In the genomic region with DNA sequence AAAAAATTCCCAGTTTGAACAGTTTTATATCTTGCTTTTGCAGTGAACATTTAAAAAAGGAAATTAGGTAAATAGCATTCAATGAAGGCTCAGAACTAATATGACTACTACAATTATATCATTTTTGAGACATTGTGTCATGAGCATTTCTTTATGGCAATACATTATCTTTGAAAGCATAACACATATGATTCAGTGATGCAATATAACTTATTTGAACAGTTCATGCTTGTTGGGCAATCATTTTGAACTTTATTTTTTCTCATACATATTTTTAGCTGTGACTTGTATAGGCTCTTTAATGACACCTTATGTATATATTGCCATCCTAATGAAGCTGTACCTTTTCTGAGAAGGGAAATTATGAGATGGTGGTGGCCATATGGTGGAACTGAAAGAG, we compare ENCODE assay signal across 16 cellular contexts.
DNase-seq lines count a peak whose midpoint lies in the region; ATAC-seq, FAIRE-seq and TF ChIP-seq lines count a peak whose summit lies in the region.
"Had no signal": no experiment of that assay in that cellular context is flagged by ENCODE, and none has a peak within 500 bp of the region (broad histone marks: within the 10 kb centered on the region; RNA-seq: fewer than 3 reads in every experiment).

No MANE protein-coding gene starts in this region.

- TF ChIP-seq POLR2A in A549 (IDR thresholded peaks at IDR 0.05; ENCODE audit: low read length) (no peak), H54 (IDR thresholded peaks at IDR 0.05; ENCODE audit: low read depth, low read length) (no peak)

- H3K4me1 ChIP-seq in A549 (no peaks in the 10 kb centered on the region), RWPE2 (ENCODE audit: insufficient read depth, poor library complexity, severe bottlenecking) (no peaks in the 10 kb centered on the region), HAP-1 (no peaks in the 10 kb centered on the region)
- H3K4me1 ChIP-seq: BLaER1 had no signal

- H3K27ac Mint-ChIP-seq in glutamatergic neuron (ENCODE audit: unreplicated experiment), result no peak overlapping the region
- H3K27ac Mint-ChIP-seq: CD8-positive, alpha-beta T cell; H9 had no signal

- in situ Hi-C loops in HAP-1 (cut with MboI; ENCODE audit: low sequenced_read_pairs), result no loop called here

- no peaks in the 10 kb centered on the region for H3K9me3 Mint-ChIP-seq in glutamatergic neuron (ENCODE audit: unreplicated experiment)
- H3K9me3 Mint-ChIP-seq: CD8-positive, alpha-beta T cell; H9 had no signal

- no peaks in the 10 kb centered on the region for H3K27me3 Mint-ChIP-seq in glutamatergic neuron (ENCODE audit: unreplicated experiment)

- POLR2A ChIA-PET in A549 (lab: Yijun Ruan, JAX), result no interaction called here

- no peak overlapping the region for H3K4me3 ChIP-seq in A549
- H3K4me3 ChIP-seq in RWPE2 (ENCODE audit: severe bottlenecking), result no peak overlapping the region
- no peak overlapping the region for H3K4me3 ChIP-seq in bronchial epithelial cell (ENCODE audit: low read depth, low read length)
- no peak overlapping the region for H3K4me3 ChIP-seq in fibroblast of pulmonary artery (replicated peaks; ENCODE audit: low read depth, low read length)
- H3K4me3 ChIP-seq in HAP-1, result no peak overlapping the region
- H3K4me3 ChIP-seq: BLaER1 had no signal

- no peak for TF ChIP-seq RAD21 in A549 (conservative IDR thresholded peaks at IDR 0.05 in 1 of 2, IDR thresholded peaks at IDR 0.05 in 1 of 2)

- no peak for DNase-seq in A549 (ENCODE audit: low read depth in 1 of 2, low spot score in 1 of 2)
- no peak for DNase-seq in RWPE2 (ENCODE audit: low spot score)
- peak; percentile 56 for DNase-seq in bronchial epithelial cell (ENCODE audit: low read depth)
- peak; percentile 51 for DNase-seq in fibroblast of pulmonary artery (ENCODE audit: low read depth)
- DNase-seq in glutamatergic neuron, result no peak
- no peak for DNase-seq in HAP-1 (ENCODE audit: low spot score in 2 of 2)
- no peak for DNase-seq in H54 (ENCODE audit: insufficient read length, low spot score)
- DNase-seq in NCI-H1694 treated with DMSO at 0.1 percent for 48 hours (lab: John Stamatoyannopoulos, UW), result no peak
- DNase-seq: Calu3; CD8-positive, alpha-beta T cell; DMS79 treated with DMSO at 0.1 percent for 48 hours; GF-D8; GOT3; H9 had no signal

- H3K36me3 ChIP-seq in RWPE2 (ENCODE audit: low read depth), result no peaks in the 10 kb centered on the region
- no peaks in the 10 kb centered on the region for H3K36me3 ChIP-seq in bronchial epithelial cell (ENCODE audit: control insufficient read depth, insufficient read depth, low read length)
- no peaks in the 10 kb centered on the region for H3K36me3 ChIP-seq in HAP-1 (replicated peaks)
- H3K36me3 ChIP-seq: BLaER1 had no signal

- no peak overlapping the region for H3K4me2 ChIP-seq in A549
- H3K4me2 ChIP-seq: BLaER1 had no signal

- H3K9me3 ChIP-seq in A549 (no peaks in the 10 kb centered on the region), RWPE2 (ENCODE audit: severe bottlenecking) (no peaks in the 10 kb centered on the region), HAP-1 (no peaks in the 10 kb centered on the region)
- H3K9me3 ChIP-seq: BLaER1 had no signal

- no peaks in the 10 kb centered on the region for H3K36me3 Mint-ChIP-seq in glutamatergic neuron (ENCODE audit: unreplicated experiment)
- H3K36me3 Mint-ChIP-seq: CD8-positive, alpha-beta T cell had no signal

- H3K27ac ChIP-seq in A549, result no peak overlapping the region
- H3K27ac ChIP-seq in RWPE2 (ENCODE audit: poor library complexity, severe bottlenecking), result no peak overlapping the region
- H3K27ac ChIP-seq: 22Rv1, BLaER1 had no signal

- no peaks in the 10 kb centered on the region for H3K4me1 Mint-ChIP-seq in glutamatergic neuron (ENCODE audit: low read depth, unreplicated experiment)
- H3K4me1 Mint-ChIP-seq: H9 had no signal

- no peak for TF ChIP-seq EP300 in A549 (IDR thresholded peaks at IDR 0.05)

- no peak for ATAC-seq in A549
- ATAC-seq in RWPE2 (ENCODE audit: low read depth), result peak; percentile 40; the same call in 1 of the 3 replicates
- ATAC-seq: CD8-positive, alpha-beta T cell had no signal

- no peak overlapping the region for H3K4me3 Mint-ChIP-seq in glutamatergic neuron (ENCODE audit: unreplicated experiment)
- H3K4me3 Mint-ChIP-seq: CD8-positive, alpha-beta T cell; H9 had no signal

- H3K27me3 ChIP-seq in RWPE2 (ENCODE audit: insufficient read depth, poor library complexity, severe bottlenecking) (no peaks in the 10 kb centered on the region), bronchial epithelial cell (ENCODE audit: control insufficient read depth, insufficient read depth, low read length) (no peaks in the 10 kb centered on the region), HAP-1 (ENCODE audit: low read depth) (no peaks in the 10 kb centered on the region)
- H3K27me3 ChIP-seq: BLaER1 had no signal

- FAIRE-seq in A549 (lab: Jason Lieb, UNC) (peak; percentile 28), bronchial epithelial cell (lab: Jason Lieb, UNC) (no peak), H54 (lab: Jason Lieb, UNC) (no peak)

- TF ChIP-seq CTCF in A549 (IDR thresholded peaks at IDR 0.05) (no peak), RWPE2 (IDR thresholded peaks at IDR 0.05; ENCODE audit: poor library complexity, severe bottlenecking) (no peak), bronchial epithelial cell (IDR thresholded peaks at IDR 0.05; ENCODE audit: insufficient read depth, low read length, severe bottlenecking) (no peak), fibroblast of pulmonary artery (IDR thresholded peaks at IDR 0.05; ENCODE audit: low read length, missing control alignments) (no peak), glutamatergic neuron (IDR thresholded peaks at IDR 0.05; ENCODE audit: partially characterized antibody, unreplicated experiment) (no peak)

- CTCF ChIA-PET in A549 (lab: Yijun Ruan, JAX), result no interaction called here

TF ChIP-seq in A549, 52 proteins besides CTCF, POLR2A, EP300 and RAD21:
- TF ChIP-seq CEBPB (IDR thresholded peaks at IDR 0.05) (no peak), RCOR1 (IDR thresholded peaks at IDR 0.05; ENCODE audit: low read depth, low read length) (no peak), MAZ (IDR thresholded peaks at IDR 0.05; ENCODE audit: borderline replicate concordance, low read depth, low read length) (no peak), CHD4 (IDR thresholded peaks at IDR 0.05; ENCODE audit: borderline replicate concordance) (no peak), HDAC2 (IDR thresholded peaks at IDR 0.05) (no peak), FOSL2 (IDR thresholded peaks at IDR 0.05) (no peak), FOSL2 (CRISPR knock-in tag; IDR thresholded peaks at IDR 0.05) (no peak), MYC (IDR thresholded peaks at IDR 0.05; ENCODE audit: borderline replicate concordance, low read length) (no peak), KDM5A (IDR thresholded peaks at IDR 0.05) (no peak), SMC3 (IDR thresholded peaks at IDR 0.05) (no peak), KDM1A (IDR thresholded peaks at IDR 0.05; ENCODE audit: low read depth) (no peak), SREBF2 (IDR thresholded peaks at IDR 0.05) (no peak), FOXS1 (CRISPR knock-in tag; IDR thresholded peaks at IDR 0.05) (no peak), ZSCAN20 (CRISPR knock-in tag; IDR thresholded peaks at IDR 0.05) (no peak), TP53 (CRISPR knock-in tag; IDR thresholded peaks at IDR 0.05) (no peak), CBX8 (IDR thresholded peaks at IDR 0.05) (no peak)
- TF ChIP-seq, protein P1, sequence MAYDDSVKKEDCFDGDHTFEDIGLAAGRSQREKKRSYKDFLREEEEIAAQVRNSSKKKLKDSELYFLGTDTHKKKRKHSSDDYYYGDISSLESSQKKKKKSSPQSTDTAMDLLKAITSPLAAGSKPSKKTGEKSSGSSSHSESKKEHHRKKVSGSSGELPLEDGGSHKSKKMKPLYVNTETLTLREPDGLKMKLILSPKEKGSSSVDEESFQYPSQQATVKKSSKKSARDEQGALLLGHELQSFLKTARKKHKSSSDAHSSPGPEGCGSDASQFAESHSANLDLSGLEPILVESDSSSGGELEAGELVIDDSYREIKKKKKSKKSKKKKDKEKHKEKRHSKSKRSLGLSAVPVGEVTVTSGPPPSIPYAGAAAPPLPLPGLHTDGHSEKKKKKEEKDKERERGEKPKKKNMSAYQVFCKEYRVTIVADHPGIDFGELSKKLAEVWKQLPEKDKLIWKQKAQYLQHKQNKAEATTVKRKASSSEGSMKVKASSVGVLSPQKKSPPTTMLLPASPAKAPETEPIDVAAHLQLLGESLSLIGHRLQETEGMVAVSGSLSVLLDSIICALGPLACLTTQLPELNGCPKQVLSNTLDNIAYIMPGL (CRISPR knock-in tag; IDR thresholded peaks at IDR 0.05; ENCODE audit: borderline replicate concordance), result no peak
- TF ChIP-seq, protein P2, sequence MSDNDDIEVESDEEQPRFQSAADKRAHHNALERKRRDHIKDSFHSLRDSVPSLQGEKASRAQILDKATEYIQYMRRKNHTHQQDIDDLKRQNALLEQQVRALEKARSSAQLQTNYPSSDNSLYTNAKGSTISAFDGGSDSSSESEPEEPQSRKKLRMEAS (IDR thresholded peaks at IDR 0.05), result no peak
- TF ChIP-seq, protein P3, sequence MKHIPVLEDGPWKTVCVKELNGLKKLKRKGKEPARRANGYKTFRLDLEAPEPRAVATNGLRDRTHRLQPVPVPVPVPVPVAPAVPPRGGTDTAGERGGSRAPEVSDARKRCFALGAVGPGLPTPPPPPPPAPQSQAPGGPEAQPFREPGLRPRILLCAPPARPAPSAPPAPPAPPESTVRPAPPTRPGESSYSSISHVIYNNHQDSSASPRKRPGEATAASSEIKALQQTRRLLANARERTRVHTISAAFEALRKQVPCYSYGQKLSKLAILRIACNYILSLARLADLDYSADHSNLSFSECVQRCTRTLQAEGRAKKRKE (CRISPR knock-in tag; IDR thresholded peaks at IDR 0.05; ENCODE audit: low read depth), result no peak

Comparison
In these comparisons a context has a peak if more than half of its experiments do, and no peak if none do; other contexts are left out.
1. DNase-seq: peak in bronchial epithelial cell (single experiment) and fibroblast of pulmonary artery (single experiment); none in A549 (0 of 2), RWPE2 (single experiment), glutamatergic neuron (single experiment), HAP-1 (0 of 2), H54 (single experiment) and NCI-H1694 treated with DMSO at 0.1 percent for 48 hours (single experiment).